Comparison of ENCODE assay signal across 25 cellular contexts in the genomic region with DNA sequence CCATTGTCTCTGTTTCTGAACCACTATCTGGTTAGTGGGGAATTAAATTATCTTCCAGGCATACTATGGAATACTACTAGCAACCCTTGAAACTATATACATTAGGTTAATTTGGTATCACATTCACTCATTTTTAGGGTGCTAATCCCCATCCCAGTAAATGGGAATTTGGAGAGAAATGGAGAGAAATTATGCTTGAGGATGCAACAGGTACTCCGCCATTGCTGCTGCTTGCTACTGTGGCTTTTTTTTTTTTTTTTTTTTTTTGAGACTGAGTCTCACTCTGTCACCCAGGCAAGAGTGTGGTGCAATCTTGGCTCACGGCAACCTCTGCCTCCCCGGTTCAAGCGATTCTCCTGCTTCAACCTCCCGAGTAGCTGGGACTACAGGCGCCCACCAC.
"Had no signal": no experiment of that assay in that cellular context is flagged by ENCODE, and none has a peak within 500 bp of the region (broad histone marks: within the 10 kb centered on the region; RNA-seq: fewer than 3 reads in every experiment).

No MANE protein-coding gene starts in this region.

- H2AFZ ChIP-seq: neural progenitor cell, parathyroid adenoma had no signal

- H3K4me1 ChIP-seq: neural progenitor cell, parathyroid adenoma, psoas muscle, right lobe of liver, sigmoid colon, stomach, thyroid gland, upper lobe of right lung, vagina had no signal

- H3K36me3 Mint-ChIP-seq: naive thymus-derived CD8-positive, alpha-beta T cell; natural killer cell treated with Interleukin-12 subunit alpha and Interleukin-12 subunit beta and Interleukin-15 and Interleukin-18, amount 100 ng/mL, for 72 hours; stimulated activated effector memory CD8-positive, alpha-beta T cell treated with anti-CD3 and anti-CD28 coated beads, Interleukin-12 subunit alpha, Interleukin-12 subunit beta, amount 100 ng/mL, for 72 hours had no signal

- H3K9ac ChIP-seq: neural progenitor cell, parathyroid adenoma had no signal

- H3K79me2 ChIP-seq: parathyroid adenoma had no signal

- H3K4me3 Mint-ChIP-seq: naive thymus-derived CD8-positive, alpha-beta T cell; natural killer cell treated with Interleukin-12 subunit alpha and Interleukin-12 subunit beta and Interleukin-15 and Interleukin-18, amount 100 ng/mL, for 72 hours; neural progenitor cell; stimulated activated effector memory CD8-positive, alpha-beta T cell treated with anti-CD3 and anti-CD28 coated beads, Interleukin-12 subunit alpha, Interleukin-12 subunit beta, amount 100 ng/mL, for 72 hours; stimulated activated naive B cell treated with anti-CD40 and anti-IgM and Interleukin-4, amounts not matched to agents 10 μg/mL and 1 μg/mL and 100 μg/mL, for 72 hours; stimulated activated naive CD8-positive, alpha-beta T cell treated with anti-CD3 and anti-CD28 coated beads, Interleukin-15, Interleukin-2, amounts not matched to agents 100 ng/mL and 50 ng/mL, for 24 hours had no signal

- H3K4me2 ChIP-seq: neural progenitor cell had no signal

- H3K36me3 ChIP-seq: neural progenitor cell, ovary, right lobe of liver, sigmoid colon, stomach, thoracic aorta, thyroid gland, tibial nerve, upper lobe of right lung, vagina had no signal

- H3K27me3 ChIP-seq: neural progenitor cell, ovary, right lobe of liver, sigmoid colon, thyroid gland, tibial nerve, vagina had no signal

- DNase-seq: naive thymus-derived CD8-positive, alpha-beta T cell; occipital lobe; ovary; psoas muscle; sigmoid colon; small intestine; stimulated activated CD4-positive, alpha-beta T cell treated with anti-CD3 and anti-CD28 coated beads, Interleukin-15, amount 100 ng/mL, for 24 hours; stimulated activated CD4-positive, alpha-beta T cell treated with anti-CD3 and anti-CD28 coated beads, Interleukin-2, amount 100 ng/mL, for 24 hours; stimulated activated CD4-positive, alpha-beta T cell treated with anti-CD3 and anti-CD28 coated beads, Interleukin-2, amount 100 ng/mL, for 48 hours; stimulated activated CD4-positive, alpha-beta T cell treated with anti-CD3 and anti-CD28 coated beads, Interleukin-4, amount 100 ng/mL, for 24 hours; stimulated activated naive B cell treated with anti-CD40 and anti-IgM and Interleukin-4, amounts not matched to agents 10 μg/mL and 1 μg/mL and 100 μg/mL, for 72 hours; stimulated activated naive CD4-positive, alpha-beta T cell treated with Interleukin-2 at 50 U/mL for 16 hours; stomach; thyroid gland; upper lobe of right lung had no signal

- H3K4me3 ChIP-seq: neural progenitor cell, ovary, psoas muscle, right lobe of liver, sigmoid colon, stomach, thoracic aorta, thyroid gland, tibial nerve, upper lobe of right lung, vagina had no signal

- H3K9me3 Mint-ChIP-seq: naive thymus-derived CD8-positive, alpha-beta T cell; natural killer cell treated with Interleukin-12 subunit alpha and Interleukin-12 subunit beta and Interleukin-15 and Interleukin-18, amount 100 ng/mL, for 72 hours; stimulated activated effector memory CD8-positive, alpha-beta T cell treated with anti-CD3 and anti-CD28 coated beads, Interleukin-12 subunit alpha, Interleukin-12 subunit beta, amount 100 ng/mL, for 72 hours; stimulated activated naive CD8-positive, alpha-beta T cell treated with anti-CD3 and anti-CD28 coated beads, Interleukin-15, Interleukin-2, amounts not matched to agents 100 ng/mL and 50 ng/mL, for 24 hours had no signal

- H3K27ac Mint-ChIP-seq: naive thymus-derived CD8-positive, alpha-beta T cell; natural killer cell treated with Interleukin-12 subunit alpha and Interleukin-12 subunit beta and Interleukin-15 and Interleukin-18, amount 100 ng/mL, for 72 hours; neural progenitor cell; progenitor cell of endocrine pancreas; stimulated activated effector memory CD8-positive, alpha-beta T cell treated with anti-CD3 and anti-CD28 coated beads, Interleukin-12 subunit alpha, Interleukin-12 subunit beta, amount 100 ng/mL, for 72 hours; stimulated activated naive B cell treated with anti-CD40 and anti-IgM and Interleukin-4, amounts not matched to agents 10 μg/mL and 1 μg/mL and 100 μg/mL, for 72 hours; stimulated activated naive CD8-positive, alpha-beta T cell treated with anti-CD3 and anti-CD28 coated beads, Interleukin-15, Interleukin-2, amounts not matched to agents 100 ng/mL and 50 ng/mL, for 24 hours had no signal

- ATAC-seq: naive thymus-derived CD8-positive, alpha-beta T cell; natural killer cell treated with Interleukin-12 subunit alpha and Interleukin-12 subunit beta and Interleukin-15 and Interleukin-18, amount 100 ng/mL, for 72 hours; psoas muscle; stimulated activated effector memory CD8-positive, alpha-beta T cell treated with anti-CD3 and anti-CD28 coated beads, Interleukin-12 subunit alpha, Interleukin-12 subunit beta, amount 100 ng/mL, for 72 hours; stimulated activated naive B cell treated with anti-CD40 and anti-IgM and Interleukin-4, amounts not matched to agents 10 μg/mL and 1 μg/mL and 100 μg/mL, for 72 hours; upper lobe of right lung had no signal

- H3K27ac ChIP-seq: neural progenitor cell, ovary, parathyroid adenoma, psoas muscle, right lobe of liver, sigmoid colon, stomach, thoracic aorta, thyroid gland, tibial nerve, upper lobe of right lung, vagina had no signal

- H3K4me1 Mint-ChIP-seq: neural progenitor cell; stimulated activated effector memory CD8-positive, alpha-beta T cell treated with anti-CD3 and anti-CD28 coated beads, Interleukin-12 subunit alpha, Interleukin-12 subunit beta, amount 100 ng/mL, for 72 hours had no signal

- H3K9me3 ChIP-seq: psoas muscle, right lobe of liver, sigmoid colon, thoracic aorta, thyroid gland, upper lobe of right lung, vagina had no signal
